In the genomic region with DNA sequence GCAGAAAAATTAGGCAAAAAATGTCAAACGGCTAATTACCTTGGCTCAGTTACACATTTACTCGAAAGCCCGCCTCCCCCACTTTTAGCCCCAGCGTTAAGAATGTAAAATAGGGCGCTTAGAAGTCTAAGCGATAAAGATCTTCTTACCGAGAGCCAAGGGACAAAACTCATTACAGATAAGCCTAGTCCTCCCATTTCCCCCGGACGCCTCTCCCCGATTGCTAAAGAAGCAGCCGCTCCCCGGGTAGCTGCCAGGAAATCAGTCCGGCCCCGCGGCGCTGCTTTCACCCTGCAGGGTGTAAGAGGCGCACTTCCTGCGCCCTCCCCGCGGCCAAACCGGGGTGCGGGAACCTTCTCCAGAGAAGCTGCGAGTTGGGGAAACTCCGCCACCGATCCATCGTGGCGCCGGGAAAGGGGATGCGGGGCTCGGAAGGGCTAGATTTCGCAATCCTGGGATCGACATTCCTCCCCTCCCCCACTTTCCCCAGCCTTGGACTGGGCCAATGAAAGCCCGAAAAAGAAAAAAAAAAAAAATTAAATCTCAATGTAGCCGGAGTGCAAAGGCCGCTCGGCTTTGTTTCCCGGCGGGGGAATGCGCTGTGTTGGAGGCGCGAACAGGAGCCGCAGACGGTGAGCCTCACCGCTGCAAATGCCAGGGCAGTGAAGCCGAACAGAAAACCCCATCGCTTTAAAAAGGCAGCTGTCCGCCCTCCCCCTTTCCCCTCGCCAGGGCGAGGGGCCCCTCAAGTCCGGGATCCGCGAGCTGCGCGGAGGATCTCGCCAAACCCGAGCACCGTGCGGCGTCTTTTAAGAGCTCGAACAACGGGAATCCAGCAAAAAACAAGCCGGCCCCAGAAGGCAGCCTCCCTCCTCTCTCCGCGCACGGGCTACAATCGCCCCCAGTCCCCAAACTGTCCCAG, we compare ENCODE assay signal across 9 cellular contexts. TPM values are rescaled to one million over a fixed set of nuclear protein-coding genes. Genes with fewer than 3 reads are reported as not detected.
DNase-seq lines count a peak whose midpoint lies in the region; ATAC-seq and TF ChIP-seq lines count a peak whose summit lies in the region.
"Had no signal": no experiment of that assay in that cellular context is flagged by ENCODE, and none has a peak within 500 bp of the region (broad histone marks: within the 10 kb centered on the region; RNA-seq: fewer than 3 reads in every experiment).

No MANE protein-coding gene starts in this region.

- no peaks in the 10 kb centered on the region for H3K9me3 ChIP-seq in naive thymus-derived CD4-positive, alpha-beta T cell (ENCODE audit: control insufficient read depth in 2 of 3, low read length in 3 of 3)

- POLR2A ChIA-PET in activated B cell treated with CpG ODN at 0.5 μM for 24 hours (lab: Charles Lee) = no interaction called here
- POLR2A ChIA-PET in naive thymus-derived CD4-positive, alpha-beta T cell (lab: Charles Lee) = no interaction called here

- H3K4me1 Mint-ChIP-seq in activated B cell treated with CpG ODN at 0.5 μM for 24 hours = peaks cover 22% of the 10 kb centered on the region
- peaks cover 0 to 25% (median 15%) of the 10 kb centered on the region in 7 donors for H3K4me1 Mint-ChIP-seq in naive thymus-derived CD4-positive, alpha-beta T cell

- H3K9me3 Mint-ChIP-seq in activated B cell treated with CpG ODN at 0.5 μM for 24 hours = no peaks in the 10 kb centered on the region
- H3K9me3 Mint-ChIP-seq in naive thymus-derived CD4-positive, alpha-beta T cell = peaks cover 0 to 18% (median 5%) of the 10 kb centered on the region in 11 donors
- H3K9me3 Mint-ChIP-seq: CD8-positive, alpha-beta T cell had no signal

- peak overlapping the region; percentile 72 for H3K4me3 Mint-ChIP-seq in activated B cell treated with CpG ODN at 0.5 μM for 24 hours
- peak overlapping the region; percentile 18 to 93 (median 62) for H3K4me3 Mint-ChIP-seq in naive thymus-derived CD4-positive, alpha-beta T cell

- peaks cover 55% of the 10 kb centered on the region for H3K27me3 Mint-ChIP-seq in activated B cell treated with CpG ODN at 0.5 μM for 24 hours
- H3K27me3 Mint-ChIP-seq in naive thymus-derived CD4-positive, alpha-beta T cell = peaks cover 64 to 76% (median 71%) of the 10 kb centered on the region in 5 donors

- no peaks in the 10 kb centered on the region for H3K36me3 ChIP-seq in naive thymus-derived CD4-positive, alpha-beta T cell (ENCODE audit: control insufficient read depth in 2 of 3, insufficient read depth in 3 of 3, low read length in 3 of 3)

- CTCF ChIA-PET in activated B cell treated with CpG ODN at 0.5 μM for 24 hours (lab: Charles Lee) = interaction anchor here (0.6 kb wide), 1 partner anchor 1056 kb away, joined by 3 read pairs; no protein-coding TSS in a partner anchor
- CTCF ChIA-PET in naive thymus-derived CD4-positive, alpha-beta T cell (lab: Charles Lee) = no interaction called here

- no peaks in the 10 kb centered on the region for H3K36me3 Mint-ChIP-seq in activated B cell treated with CpG ODN at 0.5 μM for 24 hours (ENCODE audit: low read depth)
- no peaks in the 10 kb centered on the region for H3K36me3 Mint-ChIP-seq in naive thymus-derived CD4-positive, alpha-beta T cell
- H3K36me3 Mint-ChIP-seq: CD8-positive, alpha-beta T cell had no signal

- H3K27ac ChIP-seq in naive thymus-derived CD4-positive, alpha-beta T cell (ENCODE audit: low read depth, low read length) = no peak overlapping the region

- peak overlapping the region; percentile 93 for H3K4me3 ChIP-seq in fibroblast of pulmonary artery (replicated peaks; ENCODE audit: low read depth, low read length)
- H3K4me3 ChIP-seq in naive thymus-derived CD4-positive, alpha-beta T cell (ENCODE audit: low read length) = no peak overlapping the region

- ATAC-seq in activated B cell treated with CpG ODN at 0.5 μM for 24 hours (ENCODE audit: low read depth) = peak; percentile 18
- ATAC-seq in naive thymus-derived CD4-positive, alpha-beta T cell = no peak
- ATAC-seq: CD8-positive, alpha-beta T cell had no signal

- intact Hi-C loops in activated B cell treated with CpG ODN at 0.5 μM for 24 hours (cut with micrococcal nuclease) = loop anchor here (5.0 kb wide), 1 partner anchor 337 kb away; no protein-coding TSS in a partner anchor
- intact Hi-C loops in naive thymus-derived CD4-positive, alpha-beta T cell (cut with micrococcal nuclease) = loop anchor here in 1 of 2 donors (2.0 kb wide), 1 partner anchor 40 kb away; no protein-coding TSS in a partner anchor

- peaks cover 0 to 3% of the 10 kb centered on the region in 2 donors for H3K27me3 ChIP-seq in naive thymus-derived CD4-positive, alpha-beta T cell (ENCODE audit: control insufficient read depth in 2 of 2, insufficient read depth in 2 of 2, low read length in 2 of 2)

- no peaks in the 10 kb centered on the region for H3K4me1 ChIP-seq in naive thymus-derived CD4-positive, alpha-beta T cell (ENCODE audit: control insufficient read depth in 2 of 2, insufficient read depth in 2 of 2, low read length in 2 of 2)

- TF ChIP-seq CTCF in activated B cell treated with CpG ODN at 0.5 μM for 24 hours (IDR thresholded peaks at IDR 0.05) = no peak
- TF ChIP-seq CTCF in fibroblast of pulmonary artery (IDR thresholded peaks at IDR 0.05; ENCODE audit: low read length, missing control alignments) = no peak

- H3K27ac Mint-ChIP-seq in activated B cell treated with CpG ODN at 0.5 μM for 24 hours = no peak overlapping the region
- H3K27ac Mint-ChIP-seq in naive thymus-derived CD4-positive, alpha-beta T cell = peak overlapping the region in 1 of 9 donors; percentile 68
- H3K27ac Mint-ChIP-seq: CD8-positive, alpha-beta T cell had no signal

- peak; percentile 69 for DNase-seq in DMS53 (lab: John Stamatoyannopoulos, UW)
- no peak for DNase-seq in DMS53 treated with DMSO at 0.1 percent for 48 hours (lab: John Stamatoyannopoulos, UW; ENCODE audit: unreplicated experiment)
- peak; percentile 46 for DNase-seq in H4 (ENCODE audit: low spot score)
- DNase-seq in NCI-H1694 (lab: John Stamatoyannopoulos, UW) = peak; percentile 4
- no peak for DNase-seq in activated B cell treated with CpG ODN at 0.5 μM for 24 hours
- DNase-seq in fibroblast of pulmonary artery (ENCODE audit: low read depth) = peak; percentile 89
- peak in 1 of 9 donors; percentile 64 for DNase-seq in naive thymus-derived CD4-positive, alpha-beta T cell
- no peak for DNase-seq in activated CD4-positive, CD25-positive, alpha-beta regulatory T cell (lab: John Stamatoyannopoulos, UW)

RNA-seq across cellular contexts. Expression of a gene that starts 0.7 kb away (rescaled TPM):
- 15.7 and 16.1 TPM in 2 replicates for total RNA-seq in H4 (2014; rRNA removed; shearing (Covaris generic))
- 0.22 and 0.56 TPM in 2 replicates for total RNA-seq in activated B cell treated with CpG ODN at 0.5 μM for 24 hours
- 1 to 10 TPM in 1 of 5 experiments, under 1 TPM in 1, not detected in 3; 0.17 to 1.7 TPM for total RNA-seq in naive thymus-derived CD4-positive, alpha-beta T cell
- not detected for polyA plus RNA-seq in naive thymus-derived CD4-positive, alpha-beta T cell
- total RNA-seq: CD8-positive, alpha-beta T cell had no signal

Comparison
In these comparisons a context has a peak if more than half of its experiments do, and no peak if none do; other contexts are left out.
1. DNase-seq: peak in DMS53 (single experiment), H4 (single experiment), NCI-H1694 (single experiment) and fibroblast of pulmonary artery (single experiment); none in DMS53 treated with DMSO at 0.1 percent for 48 hours (single experiment), activated B cell treated with CpG ODN at 0.5 μM for 24 hours (single experiment) and activated CD4-positive, CD25-positive, alpha-beta regulatory T cell (0 of 4).